ENCODE assay signal across 8 cellular contexts in genomic region chr5:87120518-87121314, GRCh38.
A peak's percentile ranks its signal among the peaks of the same experiment; 100 is the strongest.
DNase-seq lines count a peak whose midpoint lies in the region; ATAC-seq and TF ChIP-seq lines count a peak whose summit lies in the region.

No MANE protein-coding gene starts in this region.

- no peak overlapping the region for H3K27ac ChIP-seq in SU-DHL-6 (ENCODE audit: low read depth, low read length)
- peak overlapping the region; percentile 22 to 57 (median 39) for H3K27ac ChIP-seq in esophagus squamous epithelium
- peak overlapping the region; percentile 87 to 92 for H3K27ac ChIP-seq in aorta (ENCODE audit: low read depth in 1 of 2, low read length in 2 of 2)

- no peak overlapping the region for H2AFZ ChIP-seq in SU-DHL-6 (ENCODE audit: low read depth, low read length, severe bottlenecking)

- no peaks in the 10 kb centered on the region for H3K9me2 ChIP-seq in SU-DHL-6 (replicated peaks; ENCODE audit: insufficient read depth, low read length)

- peak; percentile 66 for DNase-seq in GM12865 (ENCODE audit: low read depth)
- no peak for DNase-seq in esophagus squamous epithelium (lab: John Stamatoyannopoulos, UW)
- no peak for DNase-seq in aorta
- no peak for DNase-seq in NCI-H2171 (lab: John Stamatoyannopoulos, UW)
- DNase-seq in GM19238 (ENCODE audit: insufficient read length, low spot score): no peak
- no peak for DNase-seq in stimulated activated CD4-positive, alpha-beta T cell treated with anti-CD3 and anti-CD28 coated beads, Interleukin-4, amount 100 ng/mL, for 4 hours

- no peaks in the 10 kb centered on the region for H3F3A ChIP-seq in SU-DHL-6 (ENCODE audit: insufficient read depth)

- peak overlapping the region; percentile 13 for H3K4me2 ChIP-seq in SU-DHL-6 (ENCODE audit: low read depth, low read length, poor library complexity, severe bottlenecking)

- H3K4me3 ChIP-seq in GM12865 (ENCODE audit: low read depth, low read length) (no peak overlapping the region; the same call in 1 of the 2 replicates), SU-DHL-6 (ENCODE audit: insufficient read depth, low read length, poor library complexity, severe bottlenecking) (no peak overlapping the region), esophagus squamous epithelium (no peak overlapping the region), aorta (ENCODE audit: low read length in 2 of 2) (no peak overlapping the region)

- ATAC-seq in HG02885 (IDR thresholded peaks at IDR 0.05; ENCODE audit: poor library complexity, unreplicated experiment) (peak; percentile 37), aorta (ENCODE audit: low FRiP score) (no peak)

- WGBS in esophagus squamous epithelium, 2 donors: 0% methylated on average over 2 of the region's 2 CpGs
- 11 to 18% methylated on average over 2 of the region's 2 CpGs for WGBS in aorta, 2 donors

- no peaks in the 10 kb centered on the region for H3K79me2 ChIP-seq in SU-DHL-6 (ENCODE audit: insufficient read depth, low read length)

- H3K27me3 ChIP-seq in SU-DHL-6 (ENCODE audit: low read length) (no peaks in the 10 kb centered on the region), esophagus squamous epithelium (no peaks in the 10 kb centered on the region), aorta (ENCODE audit: control insufficient read depth in 1 of 2, insufficient read depth in 2 of 2, low read length in 1 of 2) (no peaks in the 10 kb centered on the region)

- no peaks in the 10 kb centered on the region for H4K20me1 ChIP-seq in SU-DHL-6 (ENCODE audit: low read depth, low read length)

- peaks cover 0 to 25% (median 16%) of the 10 kb centered on the region in 3 donors for H3K4me1 ChIP-seq in esophagus squamous epithelium
- peaks cover 4 to 6% of the 10 kb centered on the region in 2 donors for H3K4me1 ChIP-seq in aorta (ENCODE audit: control insufficient read depth in 1 of 2, insufficient read depth in 2 of 2, low read length in 2 of 2)

- H3K9me3 ChIP-seq in SU-DHL-6 (ENCODE audit: insufficient read depth, low read length) (no peaks in the 10 kb centered on the region), esophagus squamous epithelium (no peaks in the 10 kb centered on the region), aorta (ENCODE audit: control insufficient read depth, low read length) (no peaks in the 10 kb centered on the region)

- H3K36me3 ChIP-seq in SU-DHL-6 (ENCODE audit: low read length): no peaks in the 10 kb centered on the region
- H3K36me3 ChIP-seq in esophagus squamous epithelium: no peaks in the 10 kb centered on the region
- no peaks in the 10 kb centered on the region for H3K36me3 ChIP-seq in aorta (ENCODE audit: control insufficient read depth in 1 of 2, insufficient read depth in 2 of 2, low read length in 1 of 2)

- intact Hi-C loops in esophagus squamous epithelium (cut with DNase I): no loop called here
- intact Hi-C loops in aorta (cut with DNase I): loop anchor here in 1 of 2 donors (5.0 kb wide), 1 partner anchor 147 kb away; the partner anchor contains the start of gene RASA1

- TF ChIP-seq POLR2A in esophagus squamous epithelium (IDR thresholded peaks at IDR 0.05): no peak

- no peak overlapping the region for H3K9ac ChIP-seq in SU-DHL-6 (ENCODE audit: low read length)

- TF ChIP-seq CTCF in GM12865 (IDR thresholded peaks at IDR 0.05; ENCODE audit: insufficient read depth, low read depth, low read length, missing control alignments): no peak
- no peak for TF ChIP-seq CTCF in SU-DHL-6 (IDR thresholded peaks at IDR 0.05; ENCODE audit: insufficient read depth, low read length, poor library complexity, severe bottlenecking)
- no peak for TF ChIP-seq CTCF in esophagus squamous epithelium (IDR thresholded peaks at IDR 0.05)
